ENCODE assay signal across 8 cellular contexts in genomic region chr12:6723607-6724408, GRCh38. TPM values are rescaled to one million over a fixed set of nuclear protein-coding genes. Genes with fewer than 3 reads are reported as not detected.
DNase-seq lines count a peak whose midpoint lies in the region; ATAC-seq and TF ChIP-seq lines count a peak whose summit lies in the region.

COPS7A (plus strand) TSS chr12:6724046; CDS start chr12:6724657, 611 bp downstream.

- in situ Hi-C loops in GM13976 (cut with MboI; ENCODE audit: low sequenced_read_pairs, unreplicated experiment) = no loop called here

- WGBS in heart left ventricle, 4 donors = 0 to 1% (median 1%) methylated on average over 39 to 49 of the region's 49 CpGs

- H3K4me3 Mint-ChIP-seq in type B pancreatic cell = peak within 1 kb of the TSS; percentile 91

- peaks cover 14% of the 10 kb centered on the region for H3K36me3 Mint-ChIP-seq in type B pancreatic cell

- peak in 1 of 2 donors; percentile 58 for TF ChIP-seq POLR2A in heart left ventricle (IDR thresholded peaks at IDR 0.05)

- H3K36me3 ChIP-seq in heart left ventricle = peaks cover 0 to 22% (median 18%) of the 10 kb centered on the region in 9 donors

- ATAC-seq in HG02870 (IDR thresholded peaks at IDR 0.05; ENCODE audit: unreplicated experiment) = peak; percentile 94
- peak; percentile 98 to 99 (median 99) for ATAC-seq in heart left ventricle

- H3K9me3 ChIP-seq in heart left ventricle = no peaks in the 10 kb centered on the region

- peak within 1 kb of the TSS; percentile 91 for H3K27ac Mint-ChIP-seq in type B pancreatic cell

- DNase-seq in GM13976 (ENCODE audit: low spot score) (peak; percentile 98), NCI-H146 treated with DMSO at 0.1 percent for 48 hours (lab: John Stamatoyannopoulos, UW; ENCODE audit: unreplicated experiment) (peak; percentile 100), amniotic epithelial cell (ENCODE audit: low read depth) (peak; percentile 98), heart left ventricle (peak; percentile 98 to 99 (median 99)), pons (ENCODE audit: low spot score) (peak; percentile 99), type B pancreatic cell (ENCODE audit: extremely low spot score, unreplicated experiment) (peak; percentile 96)

- intact Hi-C loops in T-helper 1 cell treated with Interleukin-12 subunit alpha and Interleukin-12 subunit beta and Interleukin-4 antibody, amounts not matched to agents 30 ng/mL and 1 ng/mL, for 36 hours (cut with micrococcal nuclease) = loop anchor here (1.0 kb wide), 17 partner anchors 21 to 465 kb away; partner anchors contain the start of genes CHD4, IFFO1, ING4 and LPCAT3
- intact Hi-C loops in heart left ventricle (cut with DNase I) = loop anchor here in 4 of 10 donors (2.0 to 10.0 kb wide), 6 partner anchors 29 to 61 kb away; partner anchors contain the start of genes ING4 (in 3 of the 4), ZNF384 (in 2 of the 4) and MLF2 (in 1 of the 4)

- peaks cover 4% of the 10 kb centered on the region for H3K4me1 Mint-ChIP-seq in type B pancreatic cell (ENCODE audit: unreplicated experiment)

- peak within 1 kb of the TSS; percentile 37 to 84 (median 66) for H3K4me3 ChIP-seq in heart left ventricle

- H3K27me3 ChIP-seq in heart left ventricle = no peaks in the 10 kb centered on the region

- H3K9me3 Mint-ChIP-seq in type B pancreatic cell = peaks cover 4% of the 10 kb centered on the region

- peaks cover 15% of the 10 kb centered on the region for H3K27me3 Mint-ChIP-seq in type B pancreatic cell

- H3K27ac ChIP-seq in heart left ventricle = peak within 1 kb of the TSS; percentile 68 to 95 (median 90)

- peaks cover 0 to 23% (median 11%) of the 10 kb centered on the region in 12 donors for H3K4me1 ChIP-seq in heart left ventricle

- TF ChIP-seq CTCF in GM13976 (IDR thresholded peaks at IDR 0.05; ENCODE audit: borderline replicate concordance, control extremely low read depth, extremely low read depth, insufficient read depth, missing control alignments) = peak; percentile 9
- peak in 3 of 12 donors; percentile 8 to 18 (median 9) for TF ChIP-seq CTCF in heart left ventricle (IDR thresholded peaks at IDR 0.05)
- TF ChIP-seq CTCF in type B pancreatic cell (conservative IDR thresholded peaks at IDR 0.05) = peak; percentile 18

RNA-seq across cellular contexts. Expression of gene COPS7A, which starts in this region (rescaled TPM):
- 29.5 and 30.6 TPM in 2 replicates for total RNA-seq in T-helper 1 cell treated with Interleukin-12 subunit alpha and Interleukin-12 subunit beta and Interleukin-4 antibody, amounts not matched to agents 30 ng/mL and 1 ng/mL, for 36 hours
- total RNA-seq in heart left ventricle (10 to 100 TPM; 56.7 to 96.4 (median 82.6) TPM), type B pancreatic cell (ENCODE audit: low replicate concordance) (35.4 and 94.5 TPM in 2 replicates)
- polyA plus RNA-seq in heart left ventricle = 100 to 1,000 TPM in 1 of 2 donors, 10 to 100 TPM in 1; 54.1 to 108 TPM

Comparison
In these comparisons a context has a peak if more than half of its experiments do, and no peak if none do; other contexts are left out.
1. Peak in every context shown above with its lines: DNase-seq, ATAC-seq, H3K4me3 ChIP-seq and H3K27ac ChIP-seq.